Comparison of ENCODE assay signal across 20 cellular contexts in genomic region chr17:57654040-57654775, GRCh38.
DNase-seq lines count a peak whose midpoint lies in the region; ATAC-seq, FAIRE-seq and TF ChIP-seq lines count a peak whose summit lies in the region.
"Had no signal": no experiment of that assay in that cellular context is flagged by ENCODE, and none has a peak within 500 bp of the region (broad histone marks: within the 10 kb centered on the region; RNA-seq: fewer than 3 reads in every experiment).

No MANE protein-coding gene starts in this region.

- TF ChIP-seq CTCF in RWPE2 (IDR thresholded peaks at IDR 0.05; ENCODE audit: poor library complexity, severe bottlenecking), result no peak
- no peak for TF ChIP-seq CTCF in glutamatergic neuron (IDR thresholded peaks at IDR 0.05; ENCODE audit: partially characterized antibody, unreplicated experiment)

- peak; percentile 78 for FAIRE-seq in urothelium cell line (lab: Jason Lieb, UNC)
- FAIRE-seq: A204.1, D721Med, GM12892, GM19239 had no signal

- H3K4me1 ChIP-seq in RWPE2 (ENCODE audit: insufficient read depth, poor library complexity, severe bottlenecking), result peaks cover 5% of the 10 kb centered on the region

- no peaks in the 10 kb centered on the region for H3K27me3 ChIP-seq in RWPE2 (ENCODE audit: insufficient read depth, poor library complexity, severe bottlenecking)

- H3K36me3 ChIP-seq in RWPE2 (ENCODE audit: low read depth), result no peaks in the 10 kb centered on the region

- H3K27ac Mint-ChIP-seq in activated naive CD4-positive, alpha-beta T cell treated with anti-CD3 and anti-CD28 coated beads, Interleukin-2, amount 50 U/mL, for 72 hours, result peak overlapping the region; percentile 10 to 57
- H3K27ac Mint-ChIP-seq in activated naive CD4-positive, alpha-beta T cell treated with anti-CD3 and anti-CD28 coated beads for 36 hours, result no peak overlapping the region
- peak overlapping the region; percentile 22 for H3K27ac Mint-ChIP-seq in glutamatergic neuron (ENCODE audit: unreplicated experiment)

- H3K4me1 Mint-ChIP-seq in activated naive CD4-positive, alpha-beta T cell treated with anti-CD3 and anti-CD28 coated beads for 36 hours (ENCODE audit: low read depth), result no peaks in the 10 kb centered on the region
- H3K4me1 Mint-ChIP-seq in glutamatergic neuron (ENCODE audit: low read depth, unreplicated experiment), result peaks cover 28% of the 10 kb centered on the region

- H3K27ac ChIP-seq in RWPE2 (ENCODE audit: poor library complexity, severe bottlenecking), result no peak overlapping the region
- H3K27ac ChIP-seq: C4-2B had no signal

- ATAC-seq in activated naive CD4-positive, alpha-beta T cell treated with anti-CD3 and anti-CD28 coated beads, Interleukin-2, amount 50 U/mL, for 72 hours, result no peak
- ATAC-seq in RWPE2 (ENCODE audit: low read depth) (peak; percentile 49; the same call in 1 of the 3 replicates), GM18520 (IDR thresholded peaks at IDR 0.05; ENCODE audit: unreplicated experiment) (no peak)

- H3K9me3 Mint-ChIP-seq in activated naive CD4-positive, alpha-beta T cell treated with anti-CD3 and anti-CD28 coated beads, Interleukin-2, amount 50 U/mL, for 72 hours, result no peaks in the 10 kb centered on the region
- H3K9me3 Mint-ChIP-seq in activated naive CD4-positive, alpha-beta T cell treated with anti-CD3 and anti-CD28 coated beads for 36 hours, result no peaks in the 10 kb centered on the region
- H3K9me3 Mint-ChIP-seq in glutamatergic neuron (ENCODE audit: unreplicated experiment), result peaks cover 17% of the 10 kb centered on the region

- H3K27me3 Mint-ChIP-seq in activated naive CD4-positive, alpha-beta T cell treated with anti-CD3 and anti-CD28 coated beads for 36 hours (ENCODE audit: low read depth), result no peaks in the 10 kb centered on the region
- H3K27me3 Mint-ChIP-seq in glutamatergic neuron (ENCODE audit: unreplicated experiment), result peaks cover 10% of the 10 kb centered on the region

- no peak overlapping the region for H3K4me3 Mint-ChIP-seq in activated naive CD4-positive, alpha-beta T cell treated with anti-CD3 and anti-CD28 coated beads for 36 hours
- no peak overlapping the region for H3K4me3 Mint-ChIP-seq in glutamatergic neuron (ENCODE audit: unreplicated experiment)

- intact Hi-C loops in activated naive CD4-positive, alpha-beta T cell treated with anti-CD3 and anti-CD28 coated beads for 36 hours (cut with micrococcal nuclease), result no loop called here

- no peaks in the 10 kb centered on the region for H3K36me3 Mint-ChIP-seq in activated naive CD4-positive, alpha-beta T cell treated with anti-CD3 and anti-CD28 coated beads, Interleukin-2, amount 50 U/mL, for 72 hours
- peaks cover 3% of the 10 kb centered on the region for H3K36me3 Mint-ChIP-seq in activated naive CD4-positive, alpha-beta T cell treated with anti-CD3 and anti-CD28 coated beads for 36 hours (ENCODE audit: low read depth)
- peaks cover 6% of the 10 kb centered on the region for H3K36me3 Mint-ChIP-seq in glutamatergic neuron (ENCODE audit: unreplicated experiment)

- no peak for DNase-seq in activated naive CD4-positive, alpha-beta T cell treated with anti-CD3 and anti-CD28 coated beads, Interleukin-2, amount 50 U/mL, for 72 hours (ENCODE audit: low spot score in 2 of 2)
- DNase-seq in activated naive CD4-positive, alpha-beta T cell treated with anti-CD3 and anti-CD28 coated beads for 36 hours, result no peak
- DNase-seq in RWPE2 (ENCODE audit: low spot score), result no peak
- DNase-seq in glutamatergic neuron, result no peak
- DNase-seq in urothelium cell line (ENCODE audit: low spot score), result no peak
- no peak for DNase-seq in hippocampal formation (lab: John Stamatoyannopoulos, UW)
- DNase-seq in stimulated activated CD4-positive, alpha-beta T cell treated with anti-CD3 and anti-CD28 coated beads, Interleukin-2, amount 100 ng/mL, for 24 hours, result no peak
- DNase-seq: DMS79 treated with DMSO at 0.1 percent for 48 hours, GDM1, KBM-7, NCI-H1092, NCI-H2107, NCI-H226, NCI-H526 had no signal

- CTCF ChIA-PET in activated naive CD4-positive, alpha-beta T cell treated with anti-CD3 and anti-CD28 coated beads for 36 hours (lab: Charles Lee), result interaction anchor here (0.7 kb wide), 2 partner anchors 28 to 411 kb away, joined by 3 to 4 read pairs; no protein-coding TSS in a partner anchor

- H3K4me3 ChIP-seq in RWPE2 (ENCODE audit: severe bottlenecking), result no peak overlapping the region

- H3K9me3 ChIP-seq in RWPE2 (ENCODE audit: severe bottlenecking), result no peaks in the 10 kb centered on the region
